In genomic region chr5:10524376-10525123, GRCh38 we compare ENCODE assay signal across 10 cellular contexts. TPM values are rescaled to one million over a fixed set of nuclear protein-coding genes. Genes with fewer than 3 reads are reported as not detected.
A peak's percentile ranks its signal among the peaks of the same experiment; 100 is the strongest.
DNase-seq lines count a peak whose midpoint lies in the region; ATAC-seq and TF ChIP-seq lines count a peak whose summit lies in the region.
"Had no signal": no experiment of that assay in that cellular context is flagged by ENCODE, and none has a peak within 500 bp of the region (broad histone marks: within the 10 kb centered on the region; RNA-seq: fewer than 3 reads in every experiment).

No MANE protein-coding gene starts in this region.

- H3F3A ChIP-seq in PC-3 (ENCODE audit: low read length, unreplicated experiment), result no peaks in the 10 kb centered on the region

- H3K4me3 ChIP-seq in PC-3 (ENCODE audit: low read length) (no peak overlapping the region), fibroblast of lung (replicated peaks in 1 of 4; ENCODE audit: control extremely low read depth in 1 of 4, insufficient read depth in 1 of 4, low read depth in 3 of 4, low read length in 4 of 4) (no peak overlapping the region), sigmoid colon (no peak overlapping the region), heart right ventricle (no peak overlapping the region)

- no peaks in the 10 kb centered on the region for H3K27me3 ChIP-seq in PC-3 (ENCODE audit: low read length)
- no peaks in the 10 kb centered on the region for H3K27me3 ChIP-seq in fibroblast of lung (ENCODE audit: control insufficient read depth, insufficient read depth, low read length)
- H3K27me3 ChIP-seq in sigmoid colon, result no peaks in the 10 kb centered on the region
- no peaks in the 10 kb centered on the region for H3K27me3 ChIP-seq in heart right ventricle

- H3K4me1 ChIP-seq in PC-3 (ENCODE audit: insufficient read depth, low read length) (no peaks in the 10 kb centered on the region), fibroblast of lung (ENCODE audit: control insufficient read depth, extremely low read depth, insufficient read depth, low read length) (peaks cover 21% of the 10 kb centered on the region), sigmoid colon (no peaks in the 10 kb centered on the region), heart right ventricle (peaks cover 0 to 11% (median 0%) of the 10 kb centered on the region in 9 donors)

- H3K79me2 ChIP-seq in PC-3 (ENCODE audit: low read length) (no peaks in the 10 kb centered on the region), fibroblast of lung (ENCODE audit: control insufficient read depth, insufficient read depth, low read length) (no peaks in the 10 kb centered on the region)

- TF ChIP-seq EP300 in sigmoid colon (IDR thresholded peaks at IDR 0.05), result no peak

- ATAC-seq in PC-3 (no peak), sciatic nerve (peak; percentile 85), heart right ventricle (no peak)

- H3K9ac ChIP-seq in PC-3 (ENCODE audit: low read length) (no peak overlapping the region), fibroblast of lung (ENCODE audit: insufficient read depth, low read length) (no peak overlapping the region)

- H3K9me3 ChIP-seq in PC-3 (ENCODE audit: low read length) (no peaks in the 10 kb centered on the region), fibroblast of lung (ENCODE audit: control insufficient read depth, insufficient read depth, low read depth, low read length) (no peaks in the 10 kb centered on the region), sigmoid colon (no peaks in the 10 kb centered on the region), heart right ventricle (peaks cover 0 to 5% (median 0%) of the 10 kb centered on the region in 11 donors)

- CTCF ChIA-PET in PC-3 (lab: Charles Lee), result no interaction called here

- no peaks in the 10 kb centered on the region for H3K36me3 ChIP-seq in PC-3 (ENCODE audit: low read depth, low read length)
- no peaks in the 10 kb centered on the region for H3K36me3 ChIP-seq in fibroblast of lung (ENCODE audit: control insufficient read depth, insufficient read depth, low read length)
- no peaks in the 10 kb centered on the region for H3K36me3 ChIP-seq in sigmoid colon
- H3K36me3 ChIP-seq in heart right ventricle, result no peaks in the 10 kb centered on the region

- BruUV-seq in PC-3 (replicated peaks; lab: Mats Ljungman, UMichigan), result no TSS peak

- intact Hi-C loops in PC-3 (cut with micrococcal nuclease), result no loop called here
- intact Hi-C loops in sciatic nerve (cut with DNase I), result no loop called here
- intact Hi-C loops in sigmoid colon (cut with DNase I), result no loop called here
- intact Hi-C loops in heart right ventricle (cut with DNase I), result no loop called here

- TF ChIP-seq POLR2A in sigmoid colon (IDR thresholded peaks at IDR 0.05), result no peak

- no peaks in the 10 kb centered on the region for H3K9me2 ChIP-seq in PC-3 (replicated peaks; ENCODE audit: low read length)

- TF ChIP-seq CTCF in PC-3 (conservative IDR thresholded peaks at IDR 0.05; ENCODE audit: low read depth, low read length), result no peak
- no peak for TF ChIP-seq CTCF in fibroblast of lung (conservative IDR thresholded peaks at IDR 0.05 in 1 of 2, IDR thresholded peaks at IDR 0.05 in 1 of 2; ENCODE audit: low read depth in 1 of 2, low read length in 2 of 2)
- no peak for TF ChIP-seq CTCF in sigmoid colon (IDR thresholded peaks at IDR 0.05)
- no peak for TF ChIP-seq CTCF in heart right ventricle (IDR thresholded peaks at IDR 0.05)

- H3K27ac ChIP-seq in PC-3 (ENCODE audit: low read length), result no peak overlapping the region
- H3K27ac ChIP-seq in fibroblast of lung (ENCODE audit: insufficient read depth, low read length), result peak overlapping the region; percentile 42
- H3K27ac ChIP-seq in sigmoid colon, result no peak overlapping the region
- H3K27ac ChIP-seq in heart right ventricle, result no peak overlapping the region
- H3K27ac ChIP-seq: VCaP had no signal

- H2AFZ ChIP-seq in PC-3 (ENCODE audit: low read length) (0 out of 2 replicates have a peak overlapping the region, but pooled peaks have one; percentile 6), fibroblast of lung (ENCODE audit: low read length) (no peak overlapping the region)

- no peaks in the 10 kb centered on the region for H4K20me1 ChIP-seq in PC-3 (ENCODE audit: low read length)
- no peaks in the 10 kb centered on the region for H4K20me1 ChIP-seq in fibroblast of lung (ENCODE audit: control insufficient read depth, extremely low read depth, insufficient read depth, low read length)

- WGBS in sigmoid colon, 2 donors, result 88 to 90% methylated on average over 19 of the region's 19 CpGs
- 88% methylated on average over 19 of the region's 19 CpGs for WGBS in heart right ventricle, 2 donors

- DNase-seq in GM04503 (ENCODE audit: low read depth) (peak; percentile 97), PC-3 (no peak), fibroblast of lung (ENCODE audit: low read depth in 2 of 2) (peak; percentile 86 to 98), sciatic nerve (ENCODE audit: low spot score) (peak; percentile 78), sigmoid colon (no peak), heart right ventricle (no peak), SIG-M5 treated with dmso at 0.1 percent for 504 hours (lab: John Stamatoyannopoulos, UW; ENCODE audit: unreplicated experiment) (no peak), NCI-H2196 (lab: John Stamatoyannopoulos, UW; ENCODE audit: unreplicated experiment) (no peak)
- DNase-seq: activated naive CD8-positive, alpha-beta T cell treated with anti-CD3 and anti-CD28 coated beads, Interleukin-2, amount 10 ng/mL, durations not matched to agents 7 days and 5 days had no signal

- POLR2A ChIA-PET in PC-3 (lab: Charles Lee; ENCODE audit: unreplicated experiment), result no interaction called here

- no peak overlapping the region for H3K4me2 ChIP-seq in PC-3 (ENCODE audit: low read length)
- H3K4me2 ChIP-seq in fibroblast of lung (ENCODE audit: extremely low read depth, insufficient read depth, low read length), result peak overlapping the region; percentile 9

RNA-seq across cellular contexts. Expression of gene ANKRD33B, which starts 39.3 kb away (rescaled TPM):
- total RNA-seq in PC-3 (2014; rRNA removed), result 13.2 and 14.9 TPM in 2 replicates
- 4.1 and 7.8 TPM in 2 replicates for total RNA-seq in fibroblast of lung
- 5.0 and 7.7 TPM in 2 replicates for polyA plus RNA-seq in fibroblast of lung
- 5.4 and 8.2 TPM in 2 replicates for polyA plus RNA-seq in fibroblast of lung (2012)
- polyA minus RNA-seq in fibroblast of lung (ENCODE audit: low replicate concordance), result 27.0 and 38.2 TPM in 2 replicates
- 22.6 TPM for total RNA-seq in sciatic nerve
- total RNA-seq in sigmoid colon, result 1 to 10 TPM; 2.7 to 4.6 (median 3.6) TPM
- polyA plus RNA-seq in sigmoid colon, result 1 to 10 TPM in 2 of 3 donors, under 1 TPM in 1; 0.23 to 2.1 (median 1.2) TPM
- 10 to 100 TPM in 6 of 10 donors, 1 to 10 TPM in 4; 1.9 to 33.0 (median 19.8) TPM for total RNA-seq in heart right ventricle
- polyA plus RNA-seq in heart right ventricle, result 1 to 10 TPM in 1 of 2 donors, under 1 TPM in 1; 0.46 to 1.2 TPM

Comparison
In these comparisons a context has a peak if more than half of its experiments do, and no peak if none do; other contexts are left out.
1. DNase-seq: peak in GM04503 (single experiment), fibroblast of lung (2 of 2) and sciatic nerve (single experiment); none in PC-3 (single experiment), sigmoid colon (single experiment), heart right ventricle (0 of 2), SIG-M5 treated with dmso at 0.1 percent for 504 hours (single experiment) and NCI-H2196 (single experiment).